13 cellular contexts compared by ENCODE assay signal in genomic region chr3:139299261-139300132, GRCh38. TPM values are rescaled to one million over a fixed set of nuclear protein-coding genes. Genes with fewer than 3 reads are reported as not detected.
A peak's percentile ranks its signal among the peaks of the same experiment; 100 is the strongest.
DNase-seq lines count a peak whose midpoint lies in the region; ATAC-seq, FAIRE-seq and TF ChIP-seq lines count a peak whose summit lies in the region.
"Had no signal": no experiment of that assay in that cellular context is flagged by ENCODE, and none has a peak within 500 bp of the region (broad histone marks: within the 10 kb centered on the region; RNA-seq: fewer than 3 reads in every experiment).

No MANE protein-coding gene starts in this region.

- H4K8ac ChIP-seq in mesenchymal stem cell (ENCODE audit: low read length) = peak overlapping the region; percentile 1

- peak overlapping the region; percentile 29 to 64 for H2BK12ac ChIP-seq in mesenchymal stem cell (ENCODE audit: low read length in 2 of 2)

- H4K91ac ChIP-seq in mesenchymal stem cell (ENCODE audit: low read length) = peak overlapping the region; percentile 30

- no peak overlapping the region for H3K4me3 Mint-ChIP-seq in stimulated activated naive B cell treated with anti-CD40 and anti-IgM and Interleukin-4, amounts not matched to agents 10 μg/mL and 1 μg/mL and 100 μg/mL, for 72 hours

- intact Hi-C loops in K562 (cut with micrococcal nuclease) = loop anchor here (1.0 to 2.0 kb wide), 2 partner anchors 29 to 77 kb away; no protein-coding TSS in a partner anchor

- FAIRE-seq in K562 (lab: Jason Lieb, UNC) (peak; percentile 99), GM12891 (lab: Jason Lieb, UNC) (no peak)
- FAIRE-seq: GM18507 had no signal

- peaks cover 9 to 18% of the 10 kb centered on the region in 2 donors for H3K27me3 Mint-ChIP-seq in stimulated activated naive B cell treated with anti-CD40 and anti-IgM and Interleukin-4, amounts not matched to agents 10 μg/mL and 1 μg/mL and 100 μg/mL, for 72 hours

- H3K18ac ChIP-seq in mesenchymal stem cell (ENCODE audit: low read depth in 1 of 2, low read length in 2 of 2) = peak overlapping the region; percentile 55 to 86

- no peak overlapping the region for H2BK15ac ChIP-seq in mesenchymal stem cell (ENCODE audit: low read depth, poor library complexity, severe bottlenecking)

- H3K9ac ChIP-seq in K562 (ENCODE audit: insufficient read depth in 1 of 2, low read depth in 2 of 2, low read length in 2 of 2) (peak overlapping the region in 1 of 2 experiments; percentile 47; a peak in 2 of 4 replicates), mesenchymal stem cell (ENCODE audit: low read length) (peak overlapping the region; percentile 25)

- H3K9me3 ChIP-seq in K562 (replicated peaks; ENCODE audit: control insufficient read depth, insufficient read depth, low read depth, low read length) (peaks cover 14% of the 10 kb centered on the region), mesenchymal stem cell (ENCODE audit: control insufficient read depth, low read length) (no peaks in the 10 kb centered on the region)
- H3K9me3 ChIP-seq: colonic mucosa had no signal

- H3K4me2 ChIP-seq in K562 (ENCODE audit: insufficient read depth, low read length) (peak overlapping the region; percentile 56), mesenchymal stem cell (ENCODE audit: low read length, poor library complexity, severe bottlenecking) (no peak overlapping the region)

- no peaks in the 10 kb centered on the region for H4K20me1 ChIP-seq in K562 (replicated peaks; ENCODE audit: control insufficient read depth, insufficient read depth, low read length)

- peaks cover 0 to 2% of the 10 kb centered on the region in 2 donors for H3K4me1 Mint-ChIP-seq in stimulated activated naive B cell treated with anti-CD40 and anti-IgM and Interleukin-4, amounts not matched to agents 10 μg/mL and 1 μg/mL and 100 μg/mL, for 72 hours

- peak overlapping the region in 1 of 2 experiments; percentile 82 for H3K14ac ChIP-seq in mesenchymal stem cell (ENCODE audit: low read length in 2 of 2)

- POLR2A ChIA-PET in K562 (lab: Yijun Ruan, JAX) = interaction anchor here (0.6 to 3.7 kb wide), 10 partner anchors 10 to 409 kb away, joined by 3 to 19 read pairs (median 4); no protein-coding TSS in a partner anchor

- peak overlapping the region; percentile 80 for H2BK5ac ChIP-seq in mesenchymal stem cell (ENCODE audit: low read depth, low read length, poor library complexity, severe bottlenecking)

- H3K23ac ChIP-seq in mesenchymal stem cell (ENCODE audit: low read length in 2 of 2) = no peak overlapping the region

- H2AFZ ChIP-seq in K562 (ENCODE audit: low read depth, low read length) = peak overlapping the region; percentile 47
- H2AFZ ChIP-seq in mesenchymal stem cell (ENCODE audit: low read depth, low read length) = no peak overlapping the region

- H3K79me1 ChIP-seq in mesenchymal stem cell (replicated peaks; ENCODE audit: low read length, poor library complexity, severe bottlenecking) = no peaks in the 10 kb centered on the region

- 4% methylated on average over 14 of the region's 14 CpGs for WGBS in K562 (ENCODE audit: insufficient coverage, low coverage, missing lambda C conversion rate)
- 53% methylated on average over 13 of the region's 14 CpGs for WGBS in mesenchymal stem cell

- in situ Hi-C loops in K562 (cut with MboI) = no loop called here

- ATAC-seq in K562 = peak; percentile 94
- no peak for ATAC-seq in stimulated activated naive B cell treated with anti-CD40 and anti-IgM and Interleukin-4, amounts not matched to agents 10 μg/mL and 1 μg/mL and 100 μg/mL, for 72 hours (replicated peaks)

- BruUV-seq in K562 (replicated peaks; lab: Mats Ljungman, UMichigan) = no TSS peak

- TF ChIP-seq EP300 in K562 (IDR thresholded peaks at IDR 0.05; ENCODE audit: low read length) = peak; percentile 98

- H3K36me3 ChIP-seq in K562 (ENCODE audit: control insufficient read depth, insufficient read depth, low read length) (no peaks in the 10 kb centered on the region), mesenchymal stem cell (ENCODE audit: control insufficient read depth in 1 of 2, insufficient read depth in 2 of 2, low read depth in 1 of 2, low read length in 2 of 2) (no peaks in the 10 kb centered on the region)
- H3K36me3 ChIP-seq: colonic mucosa had no signal

- peak in 1 of 2 experiments; percentile 39; a peak in 2 of 4 replicates for TF ChIP-seq RAD21 in K562 (CRISPR knock-in tag; conservative IDR thresholded peaks at IDR 0.05 in 1 of 2, IDR thresholded peaks at IDR 0.05 in 1 of 2)

- peak overlapping the region; percentile 69 for H2AK5ac ChIP-seq in mesenchymal stem cell (ENCODE audit: low read length, severe bottlenecking)

- H3K4me1 ChIP-seq in K562 (replicated peaks in 1 of 2; ENCODE audit: control insufficient read depth in 2 of 2, insufficient read depth in 2 of 2, low read length in 2 of 2) (peaks cover 35 to 54% of the 10 kb centered on the region in 2 experiments), mesenchymal stem cell (ENCODE audit: control insufficient read depth, insufficient read depth, low read depth, low read length) (peaks cover 35% of the 10 kb centered on the region)
- H3K4me1 ChIP-seq: colonic mucosa had no signal

- no peaks in the 10 kb centered on the region for H3K9me1 ChIP-seq in K562 (ENCODE audit: control insufficient read depth, insufficient read depth, low read length)

- H3K36me3 Mint-ChIP-seq in stimulated activated naive B cell treated with anti-CD40 and anti-IgM and Interleukin-4, amounts not matched to agents 10 μg/mL and 1 μg/mL and 100 μg/mL, for 72 hours = no peaks in the 10 kb centered on the region

- DNase-seq in EH (ENCODE audit: low read depth) = peak; percentile 80
- peak; percentile 99 for DNase-seq in M059J (ENCODE audit: low read depth)
- peak; percentile 92 to 98 (median 94) for DNase-seq in K562 (ENCODE audit: extremely low read depth in 1 of 4, low spot score in 3 of 4)
- peak; percentile 52 for DNase-seq in mesenchymal stem cell
- no peak for DNase-seq in stimulated activated naive B cell treated with anti-CD40 and anti-IgM and Interleukin-4, amounts not matched to agents 10 μg/mL and 1 μg/mL and 100 μg/mL, for 72 hours
- DNase-seq in GM12891 (ENCODE audit: insufficient read length, low spot score) = no peak
- DNase-seq in NCI-H2227 treated with DMSO at 0.1 percent for 48 hours (lab: John Stamatoyannopoulos, UW) = no peak
- no peak for DNase-seq in erythroblast (lab: John Stamatoyannopoulos, UW)
- DNase-seq: activated T-cell treated with anti-CD3 and anti-CD28 coated beads, Interleukin-2, amount 50 U/mL, for 48 hours; colonic mucosa; hypothalamus had no signal

- no peaks in the 10 kb centered on the region for H3K79me2 ChIP-seq in K562 (ENCODE audit: control insufficient read depth, insufficient read depth, low read length)

- H3K27ac ChIP-seq in K562 (ENCODE audit: extremely low read depth, low read depth, low read length) (peak overlapping the region; percentile 84), mesenchymal stem cell (ENCODE audit: low read length, poor library complexity, severe bottlenecking) (peak overlapping the region; percentile 94)
- H3K27ac ChIP-seq: colonic mucosa had no signal

- TF ChIP-seq POLR2A in K562 (conservative IDR thresholded peaks at IDR 0.05) (0 out of 2 replicates have a peak, but pooled peaks have one; percentile 45), GM12891 (IDR thresholded peaks at IDR 0.05; ENCODE audit: low read depth, low read length) (no peak), erythroblast (IDR thresholded peaks at IDR 0.05; ENCODE audit: low read length) (no peak)

- H2BK120ac ChIP-seq in mesenchymal stem cell (ENCODE audit: low read depth, low read length) = no peak overlapping the region

- H3K4me3 ChIP-seq in K562 = no peak overlapping the region
- no peak overlapping the region for H3K4me3 ChIP-seq in mesenchymal stem cell (ENCODE audit: insufficient read depth in 1 of 2, low read depth in 1 of 2, low read length in 2 of 2)
- H3K4me3 ChIP-seq: colonic mucosa, skin epidermis had no signal

- H3K4ac ChIP-seq in mesenchymal stem cell (ENCODE audit: low read depth in 1 of 2, low read length in 2 of 2) = peak overlapping the region in 1 of 2 experiments; percentile 47

- no peaks in the 10 kb centered on the region; a peak in 1 of 5 replicates for H3K27me3 ChIP-seq in K562 (ENCODE audit: control insufficient read depth in 2 of 2, insufficient read depth in 2 of 2, low read length in 2 of 2)
- H3K27me3 ChIP-seq in mesenchymal stem cell (ENCODE audit: control insufficient read depth in 1 of 2, insufficient read depth in 1 of 2, low read length in 2 of 2) = no peaks in the 10 kb centered on the region
- H3K27me3 ChIP-seq: colonic mucosa had no signal

- H3K27ac Mint-ChIP-seq in stimulated activated naive B cell treated with anti-CD40 and anti-IgM and Interleukin-4, amounts not matched to agents 10 μg/mL and 1 μg/mL and 100 μg/mL, for 72 hours = no peak overlapping the region

- CTCF ChIA-PET in K562 (lab: Yijun Ruan, JAX; ENCODE audit: low intra/inter-chr PET ratio) = no interaction called here

- no peaks in the 10 kb centered on the region for H3K9me3 Mint-ChIP-seq in stimulated activated naive B cell treated with anti-CD40 and anti-IgM and Interleukin-4, amounts not matched to agents 10 μg/mL and 1 μg/mL and 100 μg/mL, for 72 hours

- TF ChIP-seq CTCF in K562 (IDR thresholded peaks at IDR 0.05 in 2 of 3, conservative IDR thresholded peaks at IDR 0.05 in 1 of 3; ENCODE audit: insufficient read depth in 2 of 3, low read depth in 1 of 3, low read length in 3 of 3) = peak in 2 of 3 experiments; percentile 16 to 27; a peak in 2 of 6 replicates

RNA-seq across cellular contexts. Expression of gene MRPS22, which starts 44.3 kb away (rescaled TPM):
- 154 and 191 TPM in 2 replicates for total RNA-seq in M059J (2014; rRNA removed; shearing (Covaris generic))
- 38.6 and 79.2 TPM in 2 replicates for total RNA-seq in K562 (2011; cell fraction: chromatin; rRNA removed; ENCODE audit: low replicate concordance)
- 28.6 and 29.9 TPM in 2 replicates for total RNA-seq in K562 (2011; cell fraction: nucleolus; rRNA removed)
- 45.2 and 53.5 TPM in 2 replicates for total RNA-seq in K562 (2011; cell fraction: nucleoplasm; rRNA removed)
- total RNA-seq in K562 (2014; rRNA removed) = 193 and 237 TPM in 2 replicates
- total RNA-seq in K562 (2014; rRNA removed; fragmentation: Illumina TruSeq; extraction: Trizol) = 202 and 232 TPM in 2 replicates
- 216 and 229 TPM in 2 replicates for total RNA-seq in K562 (2015; rRNA removed; fragmentation: Illumina TruSeq; extraction: Trizol)
- total RNA-seq in K562 (2021) = 148 and 159 TPM in 2 replicates
- 131 and 189 TPM in 2 replicates for polyA plus RNA-seq in K562 (2011; rRNA removed)
- polyA plus RNA-seq in K562 (2011; cell fraction: cytosol; rRNA removed) = 101 TPM in 2 replicates
- 42.1 and 51.3 TPM in 2 replicates for polyA plus RNA-seq in K562 (2011; cell fraction: nucleus; rRNA removed)
- 100 and 122 TPM in 2 replicates for polyA plus RNA-seq in K562 (2012)
- polyA plus RNA-seq in K562 (2014; fragmentation: Illumina TruSeq; extraction: Trizol) = 197 and 219 TPM in 2 replicates
- polyA plus RNA-seq in K562 (2014; fragmentation: Nextera tagmentation; extraction: Ambion mirVana) = 100 to 1,000 TPM; 330 to 397 TPM
- polyA plus RNA-seq in K562 (2014; rRNA removed) = 233 and 261 TPM in 2 replicates
- 157 and 168 TPM in 2 replicates for polyA minus RNA-seq in K562 (2011; rRNA and poly(A)+ RNA removed)
- polyA minus RNA-seq in K562 (2011; cell fraction: cytosol; rRNA and poly(A)+ RNA removed) = 36.2 and 63.4 TPM in 2 replicates
- polyA minus RNA-seq in K562 (2011; cell fraction: nucleus; rRNA and poly(A)+ RNA removed) = 37.8 and 82.5 TPM in 2 replicates
- 47.0 TPM for polyA plus RNA-seq in mesenchymal stem cell (2013, experiment 1 of 2)
- polyA plus RNA-seq in mesenchymal stem cell (2013, experiment 2 of 2) = 48.0 TPM
- polyA plus RNA-seq in GM12891 (2012; ENCODE audit: low read depth, missing spikeins) = 44.1 TPM

Comparison
In these comparisons a context has a peak if more than half of its experiments do, and no peak if none do; other contexts are left out.
1. DNase-seq: peak in EH (single experiment), M059J (single experiment), K562 (4 of 4) and mesenchymal stem cell (single experiment); none in stimulated activated naive B cell treated with anti-CD40 and anti-IgM and Interleukin-4, amounts not matched to agents 10 μg/mL and 1 μg/mL and 100 μg/mL, for 72 hours (single experiment), GM12891 (single experiment), NCI-H2227 treated with DMSO at 0.1 percent for 48 hours (single experiment) and erythroblast (0 of 2).